11 cellular contexts compared by ENCODE assay signal in genomic region chr11:13169709-13170108, GRCh38.
DNase-seq lines count a peak whose midpoint lies in the region; ATAC-seq, FAIRE-seq and TF ChIP-seq lines count a peak whose summit lies in the region.
"Had no signal": no experiment of that assay in that cellular context is flagged by ENCODE, and none has a peak within 500 bp of the region (broad histone marks: within the 10 kb centered on the region; RNA-seq: fewer than 3 reads in every experiment).

No MANE protein-coding gene starts in this region.

- TF ChIP-seq RAD21 in HepG2 (CRISPR knock-in tag; IDR thresholded peaks at IDR 0.05), result no peak

- H3K4me2 ChIP-seq in keratinocyte (ENCODE audit: control insufficient read depth, extremely low read depth, insufficient read depth, low read depth, low read length), result peak overlapping the region; percentile 25
- H3K4me2 ChIP-seq in HepG2 (ENCODE audit: low read depth, low read length), result no peak overlapping the region

- peak; percentile 67 for DNase-seq in AG09309 (ENCODE audit: low read depth)
- peak; percentile 7 for DNase-seq in HK-2 (ENCODE audit: unreplicated experiment)
- peak; percentile 78 for DNase-seq in amniotic epithelial cell (ENCODE audit: low read depth)
- DNase-seq in keratinocyte (ENCODE audit: low read depth, low spot score), result peak; percentile 41
- no peak for DNase-seq in superior temporal gyrus (ENCODE audit: extremely low spot score)
- no peak for DNase-seq in effector CD8-positive, alpha-beta T cell (lab: John Stamatoyannopoulos, UW)
- no peak for DNase-seq in HepG2 (ENCODE audit: low spot score)
- DNase-seq in HAP-1 (ENCODE audit: low spot score in 2 of 2), result no peak
- DNase-seq: activated B cell treated with CpG ODN at 0.5 μM for 24 hours; activated effector memory CD4-positive, alpha-beta T cell treated with Interleukin-2 at 50 U/mL for 16 hours; dorsolateral prefrontal cortex had no signal

- H2AFZ ChIP-seq in keratinocyte (ENCODE audit: control insufficient read depth, low read length) (no peak overlapping the region), HepG2 (ENCODE audit: low read length) (no peak overlapping the region)

- CTCF ChIA-PET in HepG2 (lab: Yijun Ruan, JAX; ENCODE audit: low intra/inter-chr PET ratio, low total read pairs), result no interaction called here

- no TSS peak for BruUV-seq in HepG2 (replicated peaks; lab: Mats Ljungman, UMichigan)

- H3K79me2 ChIP-seq in keratinocyte (ENCODE audit: control insufficient read depth, insufficient read depth, low read length) (no peaks in the 10 kb centered on the region), HepG2 (ENCODE audit: insufficient read depth, low read length) (no peaks in the 10 kb centered on the region)

- POLR2A ChIA-PET in HepG2 (lab: Yijun Ruan, JAX), result no interaction called here

- in situ Hi-C loops in HepG2 (cut with HindIII; ENCODE audit: extremely low pct_ligation_motif_present, low pct_unique_long_range_greater_than_20kb), result no loop called here
- in situ Hi-C loops in HAP-1 (cut with MboI; ENCODE audit: low sequenced_read_pairs), result no loop called here

- WGBS in HepG2 (ENCODE audit: low lambda C conversion rate), result 3% methylated on average over 2 of the region's 2 CpGs

- H3K4me3 ChIP-seq in AG09309 (ENCODE audit: control insufficient read depth, low read depth, low read length), result no peak overlapping the region
- no peak overlapping the region for H3K4me3 ChIP-seq in keratinocyte (ENCODE audit: control insufficient read depth in 2 of 3, extremely low read depth in 1 of 3, insufficient read depth in 2 of 3, low read depth in 1 of 3, low read length in 3 of 3)
- H3K4me3 ChIP-seq in HepG2 (replicated peaks in 1 of 3; ENCODE audit: insufficient read depth in 1 of 3, low read depth in 2 of 3, low read length in 3 of 3), result no peak overlapping the region
- H3K4me3 ChIP-seq in HAP-1, result no peak overlapping the region
- H3K4me3 ChIP-seq: dorsolateral prefrontal cortex had no signal

- no peaks in the 10 kb centered on the region for H3K36me3 ChIP-seq in keratinocyte (ENCODE audit: control insufficient read depth in 2 of 2, extremely low read depth in 1 of 2, insufficient read depth in 2 of 2, low read length in 2 of 2)
- no peaks in the 10 kb centered on the region for H3K36me3 ChIP-seq in HepG2 (replicated peaks in 1 of 2; ENCODE audit: control insufficient read depth in 1 of 2, insufficient read depth in 2 of 2, low read length in 2 of 2)
- no peaks in the 10 kb centered on the region for H3K36me3 ChIP-seq in HAP-1 (replicated peaks)

- TF ChIP-seq EP300 in HepG2 (IDR thresholded peaks at IDR 0.05; ENCODE audit: low read depth in 2 of 2, low read length in 2 of 2), result no peak
- TF ChIP-seq EP300 in HepG2 (CRISPR knock-in tag; IDR thresholded peaks at IDR 0.05; ENCODE audit: borderline replicate concordance), result no peak

- H4K20me1 ChIP-seq in keratinocyte (ENCODE audit: control insufficient read depth, extremely low read depth, insufficient read depth, low read length), result no peaks in the 10 kb centered on the region
- H4K20me1 ChIP-seq in HepG2 (ENCODE audit: insufficient read depth, low read length), result no peaks in the 10 kb centered on the region

- intact Hi-C loops in HepG2 (cut with micrococcal nuclease; ENCODE audit: unreplicated experiment), result no loop called here

- dilution Hi-C loops in keratinocyte (cut with MboI; ENCODE audit: extremely low pct_ligation_motif_present, low sequenced_read_pairs), result loop anchor here (25.0 kb wide), 1 partner anchor 182 kb away; no protein-coding TSS in a partner anchor

- H3K9ac ChIP-seq in keratinocyte (ENCODE audit: control insufficient read depth, extremely low read depth, insufficient read depth, low read length) (no peak overlapping the region), HepG2 (ENCODE audit: insufficient read depth, low read depth, low read length) (no peak overlapping the region)

- peaks cover 23% of the 10 kb centered on the region for H3K4me1 ChIP-seq in keratinocyte (ENCODE audit: control insufficient read depth, extremely low read depth, insufficient read depth, low read length)
- no peaks in the 10 kb centered on the region for H3K4me1 ChIP-seq in HepG2 (ENCODE audit: insufficient read depth, low read length)
- no peaks in the 10 kb centered on the region for H3K4me1 ChIP-seq in HAP-1

- H3K27ac ChIP-seq in keratinocyte (ENCODE audit: control insufficient read depth, insufficient read depth, low read length), result no peak overlapping the region
- H3K27ac ChIP-seq in HepG2 (ENCODE audit: extremely low read length, insufficient read depth, low read length), result no peak overlapping the region
- H3K27ac ChIP-seq: dorsolateral prefrontal cortex had no signal

- H3K9me1 ChIP-seq in keratinocyte (ENCODE audit: control insufficient read depth, extremely low read depth, insufficient read depth, low read length), result no peaks in the 10 kb centered on the region

- peak; percentile 97 for FAIRE-seq in keratinocyte (lab: Jason Lieb, UNC)
- no peak for FAIRE-seq in HepG2 (lab: Jason Lieb, UNC)

- TF ChIP-seq POLR2A in HepG2 (IDR thresholded peaks at IDR 0.05; ENCODE audit: insufficient read depth in 1 of 2, low read depth in 2 of 2, low read length in 2 of 2), result no peak

- TF ChIP-seq CTCF in AG09309 (IDR thresholded peaks at IDR 0.05; ENCODE audit: control insufficient read depth, insufficient read depth, low read depth, low read length, missing control alignments) (no peak), keratinocyte (optimal IDR thresholded peaks at IDR 0.05 in 1 of 3, IDR thresholded peaks at IDR 0.05 in 1 of 3, conservative IDR thresholded peaks at IDR 0.05 in 1 of 3; ENCODE audit: extremely low read depth in 1 of 3, insufficient read depth in 2 of 3, low read length in 3 of 3) (no peak), HepG2 (CRISPR knock-in tag; IDR thresholded peaks at IDR 0.05) (no peak)

- H3K27me3 ChIP-seq in keratinocyte (ENCODE audit: control insufficient read depth, extremely low read depth, insufficient read depth, low read length), result no peaks in the 10 kb centered on the region
- no peaks in the 10 kb centered on the region; a peak in 1 of 5 replicates for H3K27me3 ChIP-seq in HepG2 (ENCODE audit: control insufficient read depth in 1 of 2, insufficient read depth in 2 of 2, low read length in 2 of 2)
- peaks cover 4% of the 10 kb centered on the region; the same call in 1 of the 2 replicates for H3K27me3 ChIP-seq in HAP-1 (ENCODE audit: low read depth)

- H3K9me3 ChIP-seq in keratinocyte (ENCODE audit: control insufficient read depth, low read depth, low read length), result no peaks in the 10 kb centered on the region
- no peaks in the 10 kb centered on the region for H3K9me3 ChIP-seq in HepG2 (ENCODE audit: low read length)
- H3K9me3 ChIP-seq in HAP-1, result no peaks in the 10 kb centered on the region

- ATAC-seq in HepG2, result no peak

TF ChIP-seq in HepG2, 621 proteins besides CTCF, POLR2A, EP300 and RAD21:
- TF ChIP-seq ZNF329 (CRISPR knock-in tag; IDR thresholded peaks at IDR 0.05; ENCODE audit: low read depth) (no peak), HNRNPH1 (optimal IDR thresholded peaks at IDR 0.05; ENCODE audit: low read depth, low read length) (no peak), ZNF317 (CRISPR knock-in tag; IDR thresholded peaks at IDR 0.05) (no peak), PAXIP1 (CRISPR knock-in tag; conservative IDR thresholded peaks at IDR 0.05) (no peak), POLR2AphosphoS2 (IDR thresholded peaks at IDR 0.05; ENCODE audit: low read depth, low read length) (no peak), E2F5 (CRISPR knock-in tag; conservative IDR thresholded peaks at IDR 0.05) (no peak)

Comparison
In these comparisons a context has a peak if more than half of its experiments do, and no peak if none do; other contexts are left out.
1. DNase-seq: peak in AG09309 (single experiment), HK-2 (single experiment), amniotic epithelial cell (single experiment) and keratinocyte (single experiment); none in superior temporal gyrus (single experiment), effector CD8-positive, alpha-beta T cell (single experiment), HepG2 (single experiment) and HAP-1 (0 of 2).